In genomic region chr12:43273467-43273866, GRCh38 we compare ENCODE assay signal across 17 cellular contexts.
A peak's percentile ranks its signal among the peaks of the same experiment; 100 is the strongest.
DNase-seq lines count a peak whose midpoint lies in the region; ATAC-seq lines count a peak whose summit lies in the region.
"Had no signal": no experiment of that assay in that cellular context is flagged by ENCODE, and none has a peak within 500 bp of the region (broad histone marks: within the 10 kb centered on the region; RNA-seq: fewer than 3 reads in every experiment).

No MANE protein-coding gene starts in this region.

- no peak for ATAC-seq in HG02678 (IDR thresholded peaks at IDR 0.05; ENCODE audit: unreplicated experiment)

- H3K27me3 ChIP-seq in HUES48 (ENCODE audit: control insufficient read depth, insufficient read depth, low read length) (no peaks in the 10 kb centered on the region), iPS-20b (ENCODE audit: insufficient read depth, low read length) (no peaks in the 10 kb centered on the region)
- H3K27me3 ChIP-seq: BE2C, Peyer's patch had no signal

- DNase-seq in dermis blood vessel endothelial cell (peak; percentile 24), renal cortical epithelial cell (ENCODE audit: low read depth) (peak; percentile 33), AG20443 (ENCODE audit: low spot score) (no peak), NCI-H128 (lab: John Stamatoyannopoulos, UW; ENCODE audit: unreplicated experiment) (no peak)
- DNase-seq: BE2C; CD4-positive, alpha-beta memory T cell; DMS79 treated with DMSO at 0.1 percent for 48 hours; GF-D8; KG1; NCI-H1105; NCI-H187; NCI-H82; Peyer's patch; SHP77 treated with DMSO at 0.1 percent for 48 hours had no signal

- H3K4me3 ChIP-seq in HUES48 (ENCODE audit: low read depth, low read length): no peak overlapping the region
- no peak overlapping the region for H3K4me3 ChIP-seq in iPS-20b (ENCODE audit: low read length)
- H3K4me3 ChIP-seq: Peyer's patch had no signal

- H3K4me1 ChIP-seq in HUES48 (ENCODE audit: control insufficient read depth, insufficient read depth, low read length) (peaks cover 14% of the 10 kb centered on the region), iPS-20b (ENCODE audit: insufficient read depth, low read length) (peaks cover 11% of the 10 kb centered on the region; the same call in 1 of the 2 replicates)
- H3K4me1 ChIP-seq: BE2C had no signal

- H3K27ac ChIP-seq in HUES48 (ENCODE audit: low read depth, low read length) (peak overlapping the region; percentile 83), iPS-20b (ENCODE audit: low read length) (no peak overlapping the region)

- no peaks in the 10 kb centered on the region for H3K36me3 ChIP-seq in HUES48 (ENCODE audit: control insufficient read depth, insufficient read depth, low read length)
- H3K36me3 ChIP-seq in iPS-20b (ENCODE audit: insufficient read depth, low read depth, low read length): no peaks in the 10 kb centered on the region
- H3K36me3 ChIP-seq: BE2C, Peyer's patch had no signal

- H3K9me3 ChIP-seq in HUES48 (ENCODE audit: control insufficient read depth, insufficient read depth, low read length): no peaks in the 10 kb centered on the region
- H3K9me3 ChIP-seq in iPS-20b (ENCODE audit: insufficient read depth, low read depth, low read length): no peaks in the 10 kb centered on the region
- H3K9me3 ChIP-seq: BE2C, Peyer's patch had no signal

- H3K9ac ChIP-seq in HUES48 (ENCODE audit: low read depth, low read length) (no peak overlapping the region), iPS-20b (ENCODE audit: low read depth, low read length) (0 out of 2 replicates have a peak overlapping the region, but pooled peaks have one; percentile 5)

Comparison
In these comparisons a context has a peak if more than half of its experiments do, and no peak if none do; other contexts are left out.
1. DNase-seq: peak in dermis blood vessel endothelial cell (single experiment) and renal cortical epithelial cell (single experiment); none in AG20443 (single experiment) and NCI-H128 (single experiment).